Comparison of ENCODE assay signal across 23 cellular contexts in genomic region chr14:21395450-21395849, GRCh38. TPM values are rescaled to one million over a fixed set of nuclear protein-coding genes. Genes with fewer than 3 reads are reported as not detected.
DNase-seq lines count a peak whose midpoint lies in the region; ATAC-seq, FAIRE-seq and TF ChIP-seq lines count a peak whose summit lies in the region.
"Had no signal": no experiment of that assay in that cellular context is flagged by ENCODE, and none has a peak within 500 bp of the region (broad histone marks: within the 10 kb centered on the region; RNA-seq: fewer than 3 reads in every experiment).

No MANE protein-coding gene starts in this region.

- H3K27ac ChIP-seq in GM23248 (no peak overlapping the region), foreskin keratinocyte (no peak overlapping the region)
- H3K27ac ChIP-seq: HL-60, KMS-11, SK-N-MC had no signal

- H3K36me3 ChIP-seq in BE2C (peaks cover 94% of the 10 kb centered on the region), GM23248 (ENCODE audit: low read depth) (peaks cover 83% of the 10 kb centered on the region), Loucy (ENCODE audit: insufficient read depth, low read length) (peaks cover 88% of the 10 kb centered on the region; the same call in 1 of the 2 replicates)

- ATAC-seq in foreskin keratinocyte = no peak
- no peak for ATAC-seq in HG03460 (IDR thresholded peaks at IDR 0.05; ENCODE audit: unreplicated experiment)
- ATAC-seq: GM12878 had no signal

- H3K9ac ChIP-seq in GM23248 (no peak overlapping the region), Loucy (ENCODE audit: low read depth, low read length, poor library complexity, severe bottlenecking) (no peak overlapping the region)
- H3K9ac ChIP-seq: KMS-11 had no signal

- peaks cover 59% of the 10 kb centered on the region for H3K36me3 Mint-ChIP-seq in activated naive CD4-positive, alpha-beta T cell treated with anti-CD3 and anti-CD28 coated beads for 36 hours (ENCODE audit: low read depth)
- H3K36me3 Mint-ChIP-seq in glutamatergic neuron (ENCODE audit: unreplicated experiment) = peaks cover 8% of the 10 kb centered on the region

- in situ Hi-C loops in GM23248 (cut with MboI) = no loop called here

- no peaks in the 10 kb centered on the region for H3K27me3 Mint-ChIP-seq in activated naive CD4-positive, alpha-beta T cell treated with anti-CD3 and anti-CD28 coated beads for 36 hours (ENCODE audit: low read depth)
- no peaks in the 10 kb centered on the region for H3K27me3 Mint-ChIP-seq in glutamatergic neuron (ENCODE audit: unreplicated experiment)
- H3K27me3 Mint-ChIP-seq: CD4-positive, alpha-beta T cell had no signal

- intact Hi-C loops in activated naive CD4-positive, alpha-beta T cell treated with anti-CD3 and anti-CD28 coated beads for 36 hours (cut with micrococcal nuclease) = no loop called here

- CTCF ChIA-PET in activated naive CD4-positive, alpha-beta T cell treated with anti-CD3 and anti-CD28 coated beads for 36 hours (lab: Charles Lee) = no interaction called here

- TF ChIP-seq POLR2A in H54 (IDR thresholded peaks at IDR 0.05; ENCODE audit: low read depth, low read length) = no peak

- no peak for DNase-seq in BE2C
- peak; percentile 9 for DNase-seq in GM23248
- no peak for DNase-seq in foreskin keratinocyte
- no peak for DNase-seq in activated naive CD4-positive, alpha-beta T cell treated with anti-CD3 and anti-CD28 coated beads for 36 hours
- no peak for DNase-seq in glutamatergic neuron
- no peak for DNase-seq in H54 (ENCODE audit: insufficient read length, low spot score)
- DNase-seq: Caco-2; CD4-positive, alpha-beta T cell; DND-41; GOT3; NCI-H1694; NCI-H2081; NCI-H2171; NCI-H345; NCI-H524 treated with DMSO at 0.1 percent for 48 hours; RPMI8226; SHP77 had no signal

- no peaks in the 10 kb centered on the region for H3K4me1 ChIP-seq in BE2C
- no peaks in the 10 kb centered on the region for H3K4me1 ChIP-seq in GM23248 (ENCODE audit: insufficient read depth)
- H3K4me1 ChIP-seq in Loucy (ENCODE audit: insufficient read depth, low read length, poor library complexity, severe bottlenecking) = no peaks in the 10 kb centered on the region
- H3K4me1 ChIP-seq in foreskin keratinocyte = no peaks in the 10 kb centered on the region
- H3K4me1 ChIP-seq: Caco-2 had no signal

- WGBS in GM23248 (ENCODE audit: low coverage in 1 of 2, low lambda C conversion rate in 2 of 2, missing lambda C conversion rate in 2 of 2), 2 experiments = 0% methylated on average over 1 of the region's 1 CpG

- H3K27ac Mint-ChIP-seq in activated naive CD4-positive, alpha-beta T cell treated with anti-CD3 and anti-CD28 coated beads for 36 hours = no peak overlapping the region
- no peak overlapping the region for H3K27ac Mint-ChIP-seq in glutamatergic neuron (ENCODE audit: unreplicated experiment)

- H4K20me1 ChIP-seq in GM23248 (ENCODE audit: insufficient read depth) (no peaks in the 10 kb centered on the region), Loucy (ENCODE audit: insufficient read depth, low read length, poor library complexity, severe bottlenecking) (no peaks in the 10 kb centered on the region)

- H3K27me3 ChIP-seq in BE2C = no peaks in the 10 kb centered on the region
- H3K27me3 ChIP-seq in GM23248 (replicated peaks; ENCODE audit: insufficient read depth) = no peaks in the 10 kb centered on the region
- H3K27me3 ChIP-seq in Loucy (ENCODE audit: insufficient read depth, low read length, poor library complexity, severe bottlenecking) = no peaks in the 10 kb centered on the region
- no peaks in the 10 kb centered on the region for H3K27me3 ChIP-seq in foreskin keratinocyte

- peaks cover 18% of the 10 kb centered on the region for H3F3A ChIP-seq in GM23248 (ENCODE audit: insufficient read depth)
- no peaks in the 10 kb centered on the region for H3F3A ChIP-seq in Loucy (ENCODE audit: low read depth)

- H3K4me3 ChIP-seq in BE2C (ENCODE audit: low read depth, low read length) = no peak overlapping the region
- H3K4me3 ChIP-seq in GM23248 = no peak overlapping the region
- H3K4me3 ChIP-seq in Loucy (ENCODE audit: low read length, poor library complexity, severe bottlenecking) = no peak overlapping the region
- H3K4me3 ChIP-seq: GM12878, SK-N-MC had no signal

- H3K9me2 ChIP-seq in GM23248 (ENCODE audit: insufficient read depth) = no peaks in the 10 kb centered on the region
- H3K9me2 ChIP-seq in Loucy (replicated peaks; ENCODE audit: low read depth, low read length) = no peaks in the 10 kb centered on the region

- H3K4me3 Mint-ChIP-seq in activated naive CD4-positive, alpha-beta T cell treated with anti-CD3 and anti-CD28 coated beads for 36 hours = no peak overlapping the region
- H3K4me3 Mint-ChIP-seq in glutamatergic neuron (ENCODE audit: unreplicated experiment) = no peak overlapping the region
- H3K4me3 Mint-ChIP-seq: CD4-positive, alpha-beta T cell had no signal

- H3K4me2 ChIP-seq in GM23248 (ENCODE audit: unreplicated experiment) = no peak overlapping the region
- H3K4me2 ChIP-seq in Loucy (ENCODE audit: low read depth, low read length, poor library complexity, severe bottlenecking) = no peak overlapping the region
- H3K4me2 ChIP-seq: KMS-11 had no signal

- TF ChIP-seq CTCF in BE2C (IDR thresholded peaks at IDR 0.05; ENCODE audit: low read depth, low read length) (peak; percentile 17; the same call in 1 of the 2 replicates), Loucy (conservative IDR thresholded peaks at IDR 0.05; ENCODE audit: low read length) (peak; percentile 31), foreskin keratinocyte (conservative IDR thresholded peaks at IDR 0.05) (peak; percentile 33), glutamatergic neuron (IDR thresholded peaks at IDR 0.05; ENCODE audit: partially characterized antibody, unreplicated experiment) (no peak)

- H3K79me2 ChIP-seq in GM23248 (ENCODE audit: insufficient read depth) (no peaks in the 10 kb centered on the region), Loucy (ENCODE audit: insufficient read depth, low read length) (no peaks in the 10 kb centered on the region)

- no peak for FAIRE-seq in H54 (lab: Jason Lieb, UNC)
- FAIRE-seq: GM12878 had no signal

- H2AFZ ChIP-seq in GM23248 (no peak overlapping the region), Loucy (ENCODE audit: low read length) (no peak overlapping the region)

- no peaks in the 10 kb centered on the region for H3K4me1 Mint-ChIP-seq in activated naive CD4-positive, alpha-beta T cell treated with anti-CD3 and anti-CD28 coated beads for 36 hours (ENCODE audit: low read depth)
- no peaks in the 10 kb centered on the region for H3K4me1 Mint-ChIP-seq in glutamatergic neuron (ENCODE audit: low read depth, unreplicated experiment)

- H3K9me3 Mint-ChIP-seq in activated naive CD4-positive, alpha-beta T cell treated with anti-CD3 and anti-CD28 coated beads for 36 hours = no peaks in the 10 kb centered on the region
- no peaks in the 10 kb centered on the region for H3K9me3 Mint-ChIP-seq in glutamatergic neuron (ENCODE audit: unreplicated experiment)
- H3K9me3 Mint-ChIP-seq: CD4-positive, alpha-beta T cell had no signal

- H3K9me3 ChIP-seq in BE2C (no peaks in the 10 kb centered on the region), GM23248 (ENCODE audit: low read depth) (no peaks in the 10 kb centered on the region), Loucy (ENCODE audit: insufficient read depth, low read depth, low read length) (no peaks in the 10 kb centered on the region)
- H3K9me3 ChIP-seq: Caco-2 had no signal

RNA-seq across cellular contexts. Expression of gene SUPT16H, which starts 11.6 kb away (rescaled TPM):
- polyA plus RNA-seq in BE2C (2012; ENCODE audit: insufficient read depth, insufficient read length, low read depth) = 65.1 TPM
- total RNA-seq in GM23248 (2014; rRNA removed; shearing (Covaris generic)) = 56.9 and 61.7 TPM in 2 replicates
- polyA plus RNA-seq in GM23248 (2016; fragmentation: Nextera tagmentation; extraction: Ambion mirVana) (64.4 and 64.7 TPM in 2 replicates), foreskin keratinocyte (66.6 and 78.1 TPM in 2 replicates)
- total RNA-seq in foreskin keratinocyte (118 and 138 TPM in 2 replicates), glutamatergic neuron (ENCODE audit: unreplicated experiment) (97.6 TPM)
- total RNA-seq in activated naive CD4-positive, alpha-beta T cell treated with anti-CD3 and anti-CD28 coated beads for 36 hours = 100 to 1,000 TPM; 164 to 165 TPM
